In genomic region chr14:21192447-21192822, GRCh38 we compare ENCODE assay signal across 8 cellular contexts. TPM values are rescaled to one million over a fixed set of nuclear protein-coding genes. Genes with fewer than 3 reads are reported as not detected.
A peak's percentile ranks its signal among the peaks of the same experiment; 100 is the strongest.
DNase-seq lines count a peak whose midpoint lies in the region; ATAC-seq, FAIRE-seq and TF ChIP-seq lines count a peak whose summit lies in the region.

No MANE protein-coding gene starts in this region.

- H3K4me3 ChIP-seq in BE2C (ENCODE audit: low read depth, low read length) (peak overlapping the region; percentile 52), HUES64 (ENCODE audit: low read length) (peak overlapping the region; percentile 25; the same call in 1 of the 2 replicates), muscle layer of colon (ENCODE audit: low read depth in 1 of 2, low read length in 2 of 2) (peak overlapping the region; percentile 59 to 62)

- H3K9ac ChIP-seq in HUES64 (ENCODE audit: low read depth, low read length) (no peak overlapping the region), muscle layer of colon (ENCODE audit: low read length) (no peak overlapping the region)

- FAIRE-seq in GM12892 (lab: Jason Lieb, UNC), result no peak

- H3K36me3 ChIP-seq in BE2C, result no peaks in the 10 kb centered on the region
- no peaks in the 10 kb centered on the region for H3K36me3 ChIP-seq in HUES64 (ENCODE audit: insufficient read depth, low read length)
- H3K36me3 ChIP-seq in muscle layer of colon (ENCODE audit: insufficient read depth, low read length), result no peaks in the 10 kb centered on the region

- H3K27ac ChIP-seq in HUES64 (ENCODE audit: low read depth, low read length), result no peak overlapping the region
- H3K27ac ChIP-seq in muscle layer of colon (ENCODE audit: low read depth, low read length), result no peak overlapping the region

- 69% methylated on average over 1 of the region's 1 CpG for WGBS in HUES64

- ATAC-seq in GM18870 (IDR thresholded peaks at IDR 0.05; ENCODE audit: unreplicated experiment), result no peak

- H3K27me3 Mint-ChIP-seq in brain, result peaks cover 6% of the 10 kb centered on the region

- H3K9me3 Mint-ChIP-seq in brain, result peaks cover under 1 to 13% (median 7%) of the 10 kb centered on the region in 5 experiments

- H3K4me3 Mint-ChIP-seq in brain, result peak overlapping the region in 3 of 5 experiments; percentile 24 to 75 (median 27)

- H3K36me3 Mint-ChIP-seq in brain, result no peaks in the 10 kb centered on the region

- H3K4me1 Mint-ChIP-seq in brain, result peaks cover 7% of the 10 kb centered on the region

- H3K27me3 ChIP-seq in BE2C, result 0 out of 2 replicates have a peak, but pooled peaks cover 2% of the 10 kb centered on the region
- no peaks in the 10 kb centered on the region for H3K27me3 ChIP-seq in HUES64 (ENCODE audit: insufficient read depth, low read length)
- no peaks in the 10 kb centered on the region for H3K27me3 ChIP-seq in muscle layer of colon (ENCODE audit: control insufficient read depth in 1 of 2, insufficient read depth in 2 of 2, low read length in 2 of 2)

- H3K27ac Mint-ChIP-seq in brain, result no peak overlapping the region

- no peaks in the 10 kb centered on the region; the same call in none of the 2 replicates for H3K4me1 ChIP-seq in BE2C
- H3K4me1 ChIP-seq in HUES64 (ENCODE audit: insufficient read depth, low read length), result peaks cover 4% of the 10 kb centered on the region; the same call in 1 of the 2 replicates
- peaks cover 5% of the 10 kb centered on the region for H3K4me1 ChIP-seq in muscle layer of colon (ENCODE audit: insufficient read depth, low read length)

- no peak for TF ChIP-seq CTCF in BE2C (IDR thresholded peaks at IDR 0.05; ENCODE audit: low read depth, low read length)
- TF ChIP-seq CTCF in brain (conservative IDR thresholded peaks at IDR 0.05), result no peak

- peaks cover 3% of the 10 kb centered on the region for H3K9me3 ChIP-seq in BE2C
- peaks cover 9% of the 10 kb centered on the region; the same call in 1 of the 2 replicates for H3K9me3 ChIP-seq in HUES64 (ENCODE audit: insufficient read depth, low read depth, low read length)
- H3K9me3 ChIP-seq in muscle layer of colon (ENCODE audit: low read length), result no peaks in the 10 kb centered on the region

- TF ChIP-seq POLR2A in GM12892 (IDR thresholded peaks at IDR 0.05; ENCODE audit: low read depth, low read length), result no peak

- no peak for DNase-seq in BE2C
- no peak for DNase-seq in GM12892 (ENCODE audit: insufficient read length)
- no peak for DNase-seq in HuH-7.5 (ENCODE audit: low spot score)
- DNase-seq in activated CD4-positive, alpha-beta T cell treated with anti-CD3 and anti-CD28 coated beads for 48 hours, result no peak

RNA-seq across cellular contexts. Expression of gene OR5AU1, which starts 36.6 kb away (rescaled TPM):
- polyA plus RNA-seq in BE2C (2012; ENCODE audit: insufficient read depth, insufficient read length, low read depth), result not detected
- not detected for polyA plus RNA-seq in HUES64 (2013, experiment 1 of 2)
- polyA plus RNA-seq in HUES64 (2013, experiment 2 of 2), result not detected
- polyA plus RNA-seq in brain (ENCODE audit: insufficient read depth, low read depth, low replicate concordance), result not detected
- polyA plus RNA-seq in GM12892 (2012; ENCODE audit: missing spikeins), result not detected
